In genomic region chr13:110225609-110226008, GRCh38 we compare ENCODE assay signal across 22 cellular contexts.
DNase-seq lines count a peak whose midpoint lies in the region; ATAC-seq and TF ChIP-seq lines count a peak whose summit lies in the region.
"Had no signal": no experiment of that assay in that cellular context is flagged by ENCODE, and none has a peak within 500 bp of the region (broad histone marks: within the 10 kb centered on the region; RNA-seq: fewer than 3 reads in every experiment).

No MANE protein-coding gene starts in this region.

- 92 to 97% methylated on average over 8 of the region's 8 CpGs for WGBS in GM23248 (ENCODE audit: low coverage in 1 of 2, low lambda C conversion rate in 2 of 2, missing lambda C conversion rate in 2 of 2), 2 experiments

- no peaks in the 10 kb centered on the region for H3K9me3 ChIP-seq in PC-9 (ENCODE audit: insufficient read depth, low read depth)
- H3K9me3 ChIP-seq in tibial artery, result no peaks in the 10 kb centered on the region
- no peaks in the 10 kb centered on the region for H3K9me3 ChIP-seq in GM23248 (ENCODE audit: low read depth)
- H3K9me3 ChIP-seq: HAP-1 had no signal

- peak overlapping the region; percentile 48 for H3K4me2 ChIP-seq in PC-9
- H3K4me2 ChIP-seq in GM23248 (ENCODE audit: unreplicated experiment), result no peak overlapping the region
- H3K4me2 ChIP-seq: hepatocyte, neural progenitor cell had no signal

- peaks cover 4% of the 10 kb centered on the region for H3K27me3 Mint-ChIP-seq in nephron (ENCODE audit: low read depth)

- H2AFZ ChIP-seq in PC-9 (peak overlapping the region; percentile 56), GM23248 (no peak overlapping the region)
- H2AFZ ChIP-seq: hepatocyte, neural progenitor cell had no signal

- no peaks in the 10 kb centered on the region for H3K9me3 Mint-ChIP-seq in nephron
- H3K9me3 Mint-ChIP-seq: activated naive CD4-positive, alpha-beta T cell treated with anti-CD3 and anti-CD28 coated beads, Interleukin-2, amount 10 ng/mL, durations not matched to agents 7 days and 5 days; immature natural killer cell; neural progenitor cell had no signal

- H3K36me3 ChIP-seq in PC-9 (ENCODE audit: low read depth), result no peaks in the 10 kb centered on the region
- H3K36me3 ChIP-seq in tibial artery, result no peaks in the 10 kb centered on the region
- no peaks in the 10 kb centered on the region for H3K36me3 ChIP-seq in GM23248 (ENCODE audit: low read depth)
- H3K36me3 ChIP-seq: HAP-1, neural progenitor cell had no signal

- DNase-seq in PC-9, result no peak
- DNase-seq in coronary artery (ENCODE audit: low spot score), result no peak
- DNase-seq in tibial artery, result no peak
- DNase-seq in NCI-H526 (lab: John Stamatoyannopoulos, UW), result no peak
- no peak for DNase-seq in left lobe of liver (ENCODE audit: low spot score)
- no peak for DNase-seq in GM23248
- DNase-seq: activated CD4-positive, alpha-beta T cell treated with anti-CD3 and anti-CD28 coated beads for 48 hours; activated naive CD4-positive, alpha-beta T cell treated with anti-CD3 and anti-CD28 coated beads, Interleukin-2, amount 10 ng/mL, durations not matched to agents 7 days and 5 days; activated T-cell treated with anti-CD3 and anti-CD28 coated beads, Interleukin-2, amount 50 U/mL, for 48 hours; central memory CD4-positive, alpha-beta T cell; immature natural killer cell; NCI-H187; NCI-H82; posterior cingulate gyrus had no signal

- peaks cover 51% of the 10 kb centered on the region for H3K4me1 Mint-ChIP-seq in nephron
- H3K4me1 Mint-ChIP-seq: activated naive CD4-positive, alpha-beta T cell treated with anti-CD3 and anti-CD28 coated beads, Interleukin-2, amount 10 ng/mL, durations not matched to agents 7 days and 5 days; immature natural killer cell had no signal

- no peak for ATAC-seq in left lobe of liver
- ATAC-seq: SK-N-SH treated with all-trans-retinoic acid at 6 μM for 48 hours had no signal

- peaks cover 30% of the 10 kb centered on the region for H3F3A ChIP-seq in PC-9 (ENCODE audit: insufficient read depth, low read depth)
- H3F3A ChIP-seq in GM23248 (ENCODE audit: insufficient read depth), result peaks cover 17% of the 10 kb centered on the region; the same call in 1 of the 2 replicates

- no TSS peak for BruUV-seq in PC-9 (replicated peaks; lab: Mats Ljungman, UMichigan)

- TF ChIP-seq CTCF in PC-9 (conservative IDR thresholded peaks at IDR 0.05), result no peak
- TF ChIP-seq CTCF in coronary artery (IDR thresholded peaks at IDR 0.05), result no peak
- TF ChIP-seq CTCF in nephron (IDR thresholded peaks at IDR 0.05; ENCODE audit: unreplicated experiment in 3 of 3), result no peak
- TF ChIP-seq CTCF in tibial artery (IDR thresholded peaks at IDR 0.05), result no peak

- no peak overlapping the region for H3K4me3 ChIP-seq in PC-9
- H3K4me3 ChIP-seq in coronary artery, result no peak overlapping the region
- H3K4me3 ChIP-seq in tibial artery, result no peak overlapping the region
- no peak overlapping the region for H3K4me3 ChIP-seq in GM23248
- H3K4me3 ChIP-seq: HAP-1, hepatocyte, neural progenitor cell had no signal

- no peak overlapping the region for H3K4me3 Mint-ChIP-seq in nephron
- H3K4me3 Mint-ChIP-seq: activated naive CD4-positive, alpha-beta T cell treated with anti-CD3 and anti-CD28 coated beads, Interleukin-2, amount 10 ng/mL, durations not matched to agents 7 days and 5 days; immature natural killer cell; neural progenitor cell had no signal

- H3K9ac ChIP-seq in GM23248, result no peak overlapping the region
- H3K9ac ChIP-seq: neural progenitor cell had no signal

- H3K79me2 ChIP-seq in PC-9 (ENCODE audit: low read depth), result no peaks in the 10 kb centered on the region
- H3K79me2 ChIP-seq in GM23248 (ENCODE audit: insufficient read depth), result no peaks in the 10 kb centered on the region
- H3K79me2 ChIP-seq: hepatocyte had no signal

- peak overlapping the region in 2 of 3 experiments; percentile 21 to 63 for H3K27ac Mint-ChIP-seq in nephron
- H3K27ac Mint-ChIP-seq: activated naive CD4-positive, alpha-beta T cell treated with anti-CD3 and anti-CD28 coated beads, Interleukin-2, amount 10 ng/mL, durations not matched to agents 7 days and 5 days; immature natural killer cell; neural progenitor cell had no signal

- CTCF ChIA-PET in PC-9 (lab: Charles Lee), result no interaction called here

- H3K27ac ChIP-seq in PC-9 (peak overlapping the region; percentile 60), coronary artery (peak overlapping the region; percentile 11 to 80), tibial artery (peak overlapping the region; percentile 38 to 91), GM23248 (no peak overlapping the region)
- H3K27ac ChIP-seq: epithelial cell of prostate, hepatocyte, HL-60, neural progenitor cell, RWPE1 had no signal

- no peaks in the 10 kb centered on the region for H3K9me2 ChIP-seq in PC-9 (ENCODE audit: insufficient read depth)
- H3K9me2 ChIP-seq in GM23248 (ENCODE audit: insufficient read depth), result no peaks in the 10 kb centered on the region

- H3K4me1 ChIP-seq in PC-9 (replicated peaks; ENCODE audit: insufficient read depth), result peaks cover 26% of the 10 kb centered on the region
- peaks cover 0 to 81% (median 37%) of the 10 kb centered on the region in 4 donors for H3K4me1 ChIP-seq in tibial artery
- 0 out of 2 replicates have a peak, but pooled peaks cover 8% of the 10 kb centered on the region for H3K4me1 ChIP-seq in GM23248 (ENCODE audit: insufficient read depth)
- H3K4me1 ChIP-seq: HAP-1, neural progenitor cell had no signal

- in situ Hi-C loops in GM23248 (cut with MboI), result no loop called here

- no peaks in the 10 kb centered on the region for H4K20me1 ChIP-seq in PC-9 (ENCODE audit: insufficient read depth)
- no peaks in the 10 kb centered on the region for H4K20me1 ChIP-seq in GM23248 (ENCODE audit: insufficient read depth)

- H3K36me3 Mint-ChIP-seq in nephron (ENCODE audit: low read depth), result no peaks in the 10 kb centered on the region
- H3K36me3 Mint-ChIP-seq: activated naive CD4-positive, alpha-beta T cell treated with anti-CD3 and anti-CD28 coated beads, Interleukin-2, amount 10 ng/mL, durations not matched to agents 7 days and 5 days; immature natural killer cell had no signal

- POLR2A ChIA-PET in PC-9 (lab: Charles Lee; ENCODE audit: unreplicated experiment), result no interaction called here

- intact Hi-C loops in PC-9 (cut with micrococcal nuclease; ENCODE audit: unreplicated experiment) (loop anchor here (1.0 to 10.0 kb wide), 7 partner anchors 122 to 679 kb away; partner anchors contain the start of gene ING1), tibial artery (cut with DNase I; ENCODE audit: low total_unique reads) (loop anchor here (10.0 kb wide), 1 partner anchor 79 kb away; the partner anchor contains the start of genes COL4A1 and COL4A2)

- H3K27me3 ChIP-seq in PC-9 (ENCODE audit: insufficient read depth, low read depth) (no peaks in the 10 kb centered on the region), tibial artery (no peaks in the 10 kb centered on the region), GM23248 (replicated peaks; ENCODE audit: insufficient read depth) (no peaks in the 10 kb centered on the region)
- H3K27me3 ChIP-seq: hepatocyte, neural progenitor cell had no signal
